19 cellular contexts compared by ENCODE assay signal in genomic region chr2:99938250-99938649, GRCh38.
"Had no signal": no experiment of that assay in that cellular context is flagged by ENCODE, and none has a peak within 500 bp of the region (broad histone marks: within the 10 kb centered on the region; RNA-seq: fewer than 3 reads in every experiment).

No MANE protein-coding gene starts in this region.

- H3K36me3 ChIP-seq: SJSA1 had no signal

- H3K4me1 ChIP-seq: SJSA1 had no signal

- H3K4me3 ChIP-seq: K562, SJSA1, SK-N-MC had no signal

- H3K27ac ChIP-seq: KMS-11, SJSA1, SK-N-MC had no signal

- ATAC-seq: K562 had no signal

- DNase-seq: IMR-90, MV-4-11, NCI-H1048, NCI-H1105, NCI-H1436 treated with DMSO at 0.1 percent for 48 hours, NCI-H1694, NCI-H187 treated with DMSO at 0.1 percent for 48 hours, NCI-H2029 treated with DMSO at 0.1 percent for 48 hours, NCI-H345, NCI-H446 treated with DMSO at 0.1 percent for 48 hours, NCI-H510A treated with DMSO at 0.1 percent for 48 hours, NCI-H526, Right ventricle myocardium superior, RPMI8226, SIG-M5 had no signal
